8 cellular contexts compared by ENCODE assay signal in the genomic region with DNA sequence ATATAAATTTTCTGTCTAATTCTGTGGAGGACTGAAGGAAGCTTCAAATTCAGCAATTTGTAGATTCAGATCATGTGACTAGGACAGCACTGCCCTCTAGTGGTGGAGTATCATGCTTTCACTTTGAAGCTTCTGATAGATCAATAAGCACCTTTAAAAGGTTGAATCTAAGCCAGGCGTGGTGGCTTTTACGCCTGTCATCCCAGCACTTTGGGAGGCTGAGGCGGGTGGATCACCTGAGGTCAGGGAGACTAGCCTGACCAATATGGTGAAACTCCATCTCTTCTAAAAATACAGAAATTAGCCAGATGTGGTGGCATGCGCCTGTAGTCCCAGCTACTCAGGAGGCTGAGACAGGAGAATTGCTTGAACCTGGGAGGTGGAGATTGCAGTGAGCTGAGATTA. TPM values are rescaled to one million over a fixed set of nuclear protein-coding genes. Genes with fewer than 3 reads are reported as not detected.
DNase-seq lines count a peak whose midpoint lies in the region; FAIRE-seq and TF ChIP-seq lines count a peak whose summit lies in the region.
"Not testable (repeated sequence)": the region's sequence is repeated elsewhere in the genome, so short reads cannot be mapped to it uniquely, and the experiment has no call there.

No MANE protein-coding gene starts in this region.

- H3K4me3 Mint-ChIP-seq in dendritic cell treated with granulocyte-macrophage colony-stimulating factor and Interleukin-4, amounts not matched to agents 40 ng/mL and 50 ng/mL, for 4 days: not testable (repeated sequence)

- peaks cover 32% of the 10 kb centered on the region for H3K4me1 Mint-ChIP-seq in dendritic cell treated with granulocyte-macrophage colony-stimulating factor and Interleukin-4, amounts not matched to agents 40 ng/mL and 50 ng/mL, for 4 days (ENCODE audit: low read depth)

- TF ChIP-seq CTCF in GM12875 (IDR thresholded peaks at IDR 0.05; ENCODE audit: borderline replicate concordance, insufficient read depth, low read depth, low read length) (peak; percentile 50; the same call in 1 of the 2 replicates), NB4 (IDR thresholded peaks at IDR 0.05; ENCODE audit: low read depth, low read length) (peak; percentile 68)

- peak overlapping the region; percentile 27 for H3K27ac Mint-ChIP-seq in dendritic cell treated with granulocyte-macrophage colony-stimulating factor and Interleukin-4, amounts not matched to agents 40 ng/mL and 50 ng/mL, for 4 days

- TF ChIP-seq POLR2A in NB4 (IDR thresholded peaks at IDR 0.05; ENCODE audit: extremely low read depth, insufficient read length): not testable (repeated sequence)

- intact Hi-C loops in dendritic cell treated with granulocyte-macrophage colony-stimulating factor and Interleukin-4, amounts not matched to agents 40 ng/mL and 50 ng/mL, for 4 days (cut with micrococcal nuclease): loop anchor here (1.0 kb wide), 2 partner anchors 91 to 108 kb away; no protein-coding TSS in a partner anchor

- not testable (repeated sequence) for H3K4me3 ChIP-seq in GM12875 (ENCODE audit: low read depth, low read length); NB4 (ENCODE audit: low read depth, low read length)

- FAIRE-seq in RCC 7860 (lab: Jason Lieb, UNC): not testable (repeated sequence)

- not testable (repeated sequence) for H3K36me3 Mint-ChIP-seq in dendritic cell treated with granulocyte-macrophage colony-stimulating factor and Interleukin-4, amounts not matched to agents 40 ng/mL and 50 ng/mL, for 4 days (ENCODE audit: low read depth)

- H3K27me3 Mint-ChIP-seq in dendritic cell treated with granulocyte-macrophage colony-stimulating factor and Interleukin-4, amounts not matched to agents 40 ng/mL and 50 ng/mL, for 4 days: not testable (repeated sequence)

- DNase-seq in A172 (ENCODE audit: low spot score) (peak; percentile 53), NB4 (ENCODE audit: low read depth) (peak; percentile 78), RCC 7860 (ENCODE audit: low spot score) (peak; percentile 45), kidney tubule cell (ENCODE audit: low spot score) (peak; percentile 67)
- peak; percentile 4 to 5 for DNase-seq in activated CD8-positive, alpha-beta memory T cell treated with anti-CD3 and anti-CD28 coated beads for 4 hours (ENCODE audit: low read depth in 2 of 2)
- DNase-seq in stimulated activated CD4-positive, alpha-beta T cell treated with anti-CD3 and anti-CD28 coated beads, Interleukin-12 subunit alpha, Interleukin-12 subunit beta, amount 100 ng/mL, for 4 hours: peak; percentile 29

- not testable (repeated sequence) for H3K9me3 Mint-ChIP-seq in dendritic cell treated with granulocyte-macrophage colony-stimulating factor and Interleukin-4, amounts not matched to agents 40 ng/mL and 50 ng/mL, for 4 days

RNA-seq across cellular contexts. Expression of a gene that starts 56.3 kb away (rescaled TPM):
- 29.7 and 32.8 TPM in 2 replicates for total RNA-seq in A172 (2014; rRNA removed; shearing (Covaris generic))

Comparison
In these comparisons a context has a peak if more than half of its experiments do, and no peak if none do; other contexts are left out.
1. DNase-seq: peak in every context shown above with its lines; median percentile 78 in NB4; 67 in kidney tubule cell; 53 in A172; 45 in RCC 7860; 29 in stimulated activated CD4-positive, alpha-beta T cell treated with anti-CD3 and anti-CD28 coated beads, Interleukin-12 subunit alpha, Interleukin-12 subunit beta, amount 100 ng/mL, for 4 hours; 4 in activated CD8-positive, alpha-beta memory T cell treated with anti-CD3 and anti-CD28 coated beads for 4 hours.